ENCODE assay signal across 2 cellular contexts in genomic region chr6:135146160-135146920, GRCh38.
TF ChIP-seq lines count a peak whose summit lies in the region.

No MANE protein-coding gene starts in this region.

TF ChIP-seq in HEK293, 187 proteins besides CTCF, POLR2A, EP300 and RAD21 (continued from another document):
- TF ChIP-seq, protein P1, sequence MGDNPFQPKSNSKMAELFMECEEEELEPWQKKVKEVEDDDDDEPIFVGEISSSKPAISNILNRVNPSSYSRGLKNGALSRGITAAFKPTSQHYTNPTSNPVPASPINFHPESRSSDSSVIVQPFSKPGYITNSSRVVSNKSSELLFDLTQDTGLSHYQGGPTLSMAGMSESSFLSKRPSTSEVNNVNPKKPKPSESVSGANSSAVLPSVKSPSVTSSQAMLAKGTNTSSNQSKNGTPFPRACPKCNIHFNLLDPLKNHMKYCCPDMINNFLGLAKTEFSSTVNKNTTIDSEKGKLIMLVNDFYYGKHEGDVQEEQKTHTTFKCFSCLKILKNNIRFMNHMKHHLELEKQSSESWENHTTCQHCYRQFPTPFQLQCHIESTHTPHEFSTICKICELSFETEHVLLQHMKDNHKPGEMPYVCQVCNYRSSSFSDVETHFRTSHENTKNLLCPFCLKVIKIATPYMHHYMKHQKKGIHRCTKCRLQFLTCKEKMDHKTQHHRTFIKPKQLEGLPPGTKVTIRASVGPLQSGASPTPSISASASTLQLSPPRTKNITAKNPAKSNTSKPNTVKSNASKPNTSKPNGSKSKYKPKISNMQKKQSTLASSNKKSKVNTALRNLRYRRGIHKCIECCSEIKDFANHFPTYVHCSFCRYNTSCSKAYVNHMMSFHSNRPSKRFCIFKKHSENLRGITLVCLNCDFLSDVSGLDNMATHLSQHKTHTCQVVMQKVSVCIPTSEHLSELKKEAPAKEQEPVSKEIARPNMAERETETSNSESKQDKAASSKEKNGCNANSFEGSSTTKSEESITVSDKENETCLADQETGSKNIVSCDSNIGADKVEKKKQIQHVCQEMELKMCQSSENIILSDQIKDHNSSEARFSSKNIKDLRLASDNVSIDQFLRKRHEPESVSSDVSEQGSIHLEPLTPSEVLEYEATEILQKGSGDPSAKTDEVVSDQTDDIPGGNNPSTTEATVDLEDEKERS (tag by site-specific recombination; IDR thresholded peaks at IDR 0.05): no peak
- TF ChIP-seq ZNF398 (tag by site-specific recombination; IDR thresholded peaks at IDR 0.05) (no peak), ZNF138 (tag by site-specific recombination; IDR thresholded peaks at IDR 0.05; ENCODE audit: borderline replicate concordance) (no peak), KLF7 (tag by site-specific recombination; IDR thresholded peaks at IDR 0.05; ENCODE audit: borderline replicate concordance) (no peak), ZNF645 (tag by site-specific recombination; IDR thresholded peaks at IDR 0.05) (no peak)
- TF ChIP-seq, protein P2, sequence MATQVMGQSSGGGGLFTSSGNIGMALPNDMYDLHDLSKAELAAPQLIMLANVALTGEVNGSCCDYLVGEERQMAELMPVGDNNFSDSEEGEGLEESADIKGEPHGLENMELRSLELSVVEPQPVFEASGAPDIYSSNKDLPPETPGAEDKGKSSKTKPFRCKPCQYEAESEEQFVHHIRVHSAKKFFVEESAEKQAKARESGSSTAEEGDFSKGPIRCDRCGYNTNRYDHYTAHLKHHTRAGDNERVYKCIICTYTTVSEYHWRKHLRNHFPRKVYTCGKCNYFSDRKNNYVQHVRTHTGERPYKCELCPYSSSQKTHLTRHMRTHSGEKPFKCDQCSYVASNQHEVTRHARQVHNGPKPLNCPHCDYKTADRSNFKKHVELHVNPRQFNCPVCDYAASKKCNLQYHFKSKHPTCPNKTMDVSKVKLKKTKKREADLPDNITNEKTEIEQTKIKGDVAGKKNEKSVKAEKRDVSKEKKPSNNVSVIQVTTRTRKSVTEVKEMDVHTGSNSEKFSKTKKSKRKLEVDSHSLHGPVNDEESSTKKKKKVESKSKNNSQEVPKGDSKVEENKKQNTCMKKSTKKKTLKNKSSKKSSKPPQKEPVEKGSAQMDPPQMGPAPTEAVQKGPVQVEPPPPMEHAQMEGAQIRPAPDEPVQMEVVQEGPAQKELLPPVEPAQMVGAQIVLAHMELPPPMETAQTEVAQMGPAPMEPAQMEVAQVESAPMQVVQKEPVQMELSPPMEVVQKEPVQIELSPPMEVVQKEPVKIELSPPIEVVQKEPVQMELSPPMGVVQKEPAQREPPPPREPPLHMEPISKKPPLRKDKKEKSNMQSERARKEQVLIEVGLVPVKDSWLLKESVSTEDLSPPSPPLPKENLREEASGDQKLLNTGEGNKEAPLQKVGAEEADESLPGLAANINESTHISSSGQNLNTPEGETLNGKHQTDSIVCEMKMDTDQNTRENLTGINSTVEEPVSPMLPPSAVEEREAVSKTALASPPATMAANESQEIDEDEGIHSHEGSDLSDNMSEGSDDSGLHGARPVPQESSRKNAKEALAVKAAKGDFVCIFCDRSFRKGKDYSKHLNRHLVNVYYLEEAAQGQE (tag by site-specific recombination; IDR thresholded peaks at IDR 0.05): no peak
- TF ChIP-seq, protein P3, sequence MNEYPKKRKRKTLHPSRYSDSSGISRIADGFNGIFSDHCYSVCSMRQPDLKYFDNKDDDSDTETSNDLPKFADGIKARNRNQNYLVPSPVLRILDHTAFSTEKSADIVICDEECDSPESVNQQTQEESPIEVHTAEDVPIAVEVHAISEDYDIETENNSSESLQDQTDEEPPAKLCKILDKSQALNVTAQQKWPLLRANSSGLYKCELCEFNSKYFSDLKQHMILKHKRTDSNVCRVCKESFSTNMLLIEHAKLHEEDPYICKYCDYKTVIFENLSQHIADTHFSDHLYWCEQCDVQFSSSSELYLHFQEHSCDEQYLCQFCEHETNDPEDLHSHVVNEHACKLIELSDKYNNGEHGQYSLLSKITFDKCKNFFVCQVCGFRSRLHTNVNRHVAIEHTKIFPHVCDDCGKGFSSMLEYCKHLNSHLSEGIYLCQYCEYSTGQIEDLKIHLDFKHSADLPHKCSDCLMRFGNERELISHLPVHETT (tag by site-specific recombination; IDR thresholded peaks at IDR 0.05): no peak

TF ChIP-seq in SK-N-SH, 30 proteins besides CTCF, POLR2A, EP300 and RAD21 (continued from another document):
- TF ChIP-seq, protein P4, sequence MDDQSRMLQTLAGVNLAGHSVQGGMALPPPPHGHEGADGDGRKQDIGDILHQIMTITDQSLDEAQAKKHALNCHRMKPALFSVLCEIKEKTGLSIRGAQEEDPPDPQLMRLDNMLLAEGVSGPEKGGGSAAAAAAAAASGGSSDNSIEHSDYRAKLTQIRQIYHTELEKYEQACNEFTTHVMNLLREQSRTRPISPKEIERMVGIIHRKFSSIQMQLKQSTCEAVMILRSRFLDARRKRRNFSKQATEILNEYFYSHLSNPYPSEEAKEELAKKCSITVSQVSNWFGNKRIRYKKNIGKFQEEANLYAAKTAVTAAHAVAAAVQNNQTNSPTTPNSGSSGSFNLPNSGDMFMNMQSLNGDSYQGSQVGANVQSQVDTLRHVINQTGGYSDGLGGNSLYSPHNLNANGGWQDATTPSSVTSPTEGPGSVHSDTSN (IDR thresholded peaks at IDR 0.05): no peak
- TF ChIP-seq POLR2AphosphoS5 (IDR thresholded peaks at IDR 0.05; ENCODE audit: low read depth, low read length): no peak
- TF ChIP-seq, protein P5, sequence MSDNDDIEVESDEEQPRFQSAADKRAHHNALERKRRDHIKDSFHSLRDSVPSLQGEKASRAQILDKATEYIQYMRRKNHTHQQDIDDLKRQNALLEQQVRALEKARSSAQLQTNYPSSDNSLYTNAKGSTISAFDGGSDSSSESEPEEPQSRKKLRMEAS (IDR thresholded peaks at IDR 0.05; ENCODE audit: low read depth): no peak
